19 cellular contexts compared by ENCODE assay signal in the genomic region with DNA sequence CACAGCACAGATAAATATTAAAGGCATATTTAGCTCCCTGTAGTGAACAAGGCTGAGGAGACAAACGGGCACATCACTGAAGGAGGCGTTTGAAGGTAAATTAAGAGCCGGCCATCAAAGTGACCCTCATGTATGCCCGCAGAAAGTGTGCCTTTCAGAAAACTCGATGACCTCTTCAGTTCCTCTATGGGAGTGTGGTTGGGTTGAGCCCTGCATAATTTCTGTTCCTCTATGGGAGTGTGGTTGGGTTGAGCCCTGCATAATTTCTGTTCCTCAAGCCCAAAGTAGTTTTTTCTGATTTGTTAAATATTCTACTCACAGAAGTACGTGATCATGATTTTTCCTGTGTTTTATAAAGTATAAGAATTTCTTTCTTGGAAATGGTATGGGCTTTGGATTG.
DNase-seq lines count a peak whose midpoint lies in the region; ATAC-seq, FAIRE-seq and TF ChIP-seq lines count a peak whose summit lies in the region.
"Had no signal": no experiment of that assay in that cellular context is flagged by ENCODE, and none has a peak within 500 bp of the region (broad histone marks: within the 10 kb centered on the region; RNA-seq: fewer than 3 reads in every experiment).

No MANE protein-coding gene starts in this region.

- H2BK12ac ChIP-seq in neuronal stem cell (ENCODE audit: low read length), result no peak overlapping the region

- no peak overlapping the region for H3K23ac ChIP-seq in neuronal stem cell (ENCODE audit: low read depth, low read length, poor library complexity)

- no peak overlapping the region for H4K91ac ChIP-seq in neuronal stem cell (ENCODE audit: low read depth, low read length, poor library complexity)

- H3K14ac ChIP-seq in neuronal stem cell (ENCODE audit: low read length), result no peak overlapping the region

- H3K18ac ChIP-seq in neuronal stem cell (ENCODE audit: low read length), result no peak overlapping the region

- H2BK5ac ChIP-seq in neuronal stem cell (ENCODE audit: low read length), result no peak overlapping the region

- H3K27me3 ChIP-seq in bronchial epithelial cell (ENCODE audit: control insufficient read depth, insufficient read depth, low read length) (no peaks in the 10 kb centered on the region), WERI-Rb-1 (ENCODE audit: insufficient read depth, low read depth, severe bottlenecking) (no peaks in the 10 kb centered on the region), neuronal stem cell (ENCODE audit: control insufficient read depth in 3 of 3, insufficient read depth in 3 of 3, low read depth in 1 of 3, low read length in 3 of 3) (no peaks in the 10 kb centered on the region)

- no peak overlapping the region for H4K8ac ChIP-seq in neuronal stem cell (ENCODE audit: low read depth, low read length)

- no peak overlapping the region for H3K4me3 ChIP-seq in bronchial epithelial cell (ENCODE audit: low read depth, low read length)
- H3K4me3 ChIP-seq in WERI-Rb-1 (ENCODE audit: low read depth, low read length), result no peak overlapping the region
- no peak overlapping the region for H3K4me3 ChIP-seq in neuronal stem cell (ENCODE audit: low read length in 2 of 2)
- H3K4me3 ChIP-seq: GM23248, HAP-1, SJSA1 had no signal

- H3K9ac ChIP-seq in neuronal stem cell (ENCODE audit: low read depth, low read length, poor library complexity), result no peak overlapping the region
- H3K9ac ChIP-seq: GM23248 had no signal

- H3K4me2 ChIP-seq in neuronal stem cell (ENCODE audit: insufficient read depth, low read length, poor library complexity, severe bottlenecking), result no peak overlapping the region

- TF ChIP-seq CTCF in bronchial epithelial cell (IDR thresholded peaks at IDR 0.05; ENCODE audit: insufficient read depth, low read length, severe bottlenecking) (no peak), WERI-Rb-1 (IDR thresholded peaks at IDR 0.05; ENCODE audit: low read depth, low read length) (no peak)

- FAIRE-seq in bronchial epithelial cell (lab: Jason Lieb, UNC), result peak; percentile 72

- no peak overlapping the region for H3K27ac ChIP-seq in WERI-Rb-1
- no peak overlapping the region for H3K27ac ChIP-seq in neuronal stem cell (replicated peaks; ENCODE audit: low read length)
- H3K27ac ChIP-seq: GM23248, SJSA1 had no signal

- ATAC-seq in HG02870 (IDR thresholded peaks at IDR 0.05; ENCODE audit: unreplicated experiment), result peak; percentile 61
- ATAC-seq: Panc1 had no signal

- H3K4ac ChIP-seq in neuronal stem cell (ENCODE audit: low read length), result no peak overlapping the region

- DNase-seq in NOMO-1 (lab: John Stamatoyannopoulos, UW; ENCODE audit: unreplicated experiment in 2 of 2), result peak; percentile 6 to 17
- no peak for DNase-seq in NOMO-1 treated with dmso at 0.1 percent for 144 hours (lab: John Stamatoyannopoulos, UW; ENCODE audit: unreplicated experiment)
- DNase-seq in bronchial epithelial cell (ENCODE audit: low read depth), result no peak
- DNase-seq in hippocampal formation (lab: John Stamatoyannopoulos, UW), result no peak
- no peak for DNase-seq in stimulated activated CD4-positive, alpha-beta T cell treated with anti-CD3 and anti-CD28 coated beads, Interleukin-4, amount 100 ng/mL, for 1 hour
- no peak for DNase-seq in WERI-Rb-1
- no peak for DNase-seq in neuronal stem cell (ENCODE audit: low spot score)
- DNase-seq: 8988T, DMS79 treated with DMSO at 0.1 percent for 48 hours, GM23248, MM.1S, NCI-H187, NCI-H2107, NCI-H510A, NCI-H748 treated with DMSO at 0.1 percent for 48 hours had no signal

- no peaks in the 10 kb centered on the region for H3K79me1 ChIP-seq in neuronal stem cell (ENCODE audit: low read depth, low read length)

- WGBS in neuronal stem cell (ENCODE audit: extremely low coverage in 2 of 2, insufficient read length in 2 of 2, insufficient replicate concordance in 1 of 2), 2 donors, result no CpG with 5 or more reads among the region's 6 CpGs

- H2AFZ ChIP-seq in neuronal stem cell (ENCODE audit: low read length), result no peak overlapping the region
- H2AFZ ChIP-seq: GM23248 had no signal

- H3K36me3 ChIP-seq in bronchial epithelial cell (ENCODE audit: control insufficient read depth, insufficient read depth, low read length) (no peaks in the 10 kb centered on the region), WERI-Rb-1 (no peaks in the 10 kb centered on the region), neuronal stem cell (replicated peaks in 1 of 2; ENCODE audit: control insufficient read depth in 2 of 2, insufficient read depth in 2 of 2, low read length in 2 of 2) (no peaks in the 10 kb centered on the region)
- H3K36me3 ChIP-seq: HAP-1, SJSA1 had no signal

- no peaks in the 10 kb centered on the region for H3K4me1 ChIP-seq in neuronal stem cell (ENCODE audit: control insufficient read depth in 2 of 2, insufficient read depth in 1 of 2, low read depth in 1 of 2, low read length in 2 of 2)
- H3K4me1 ChIP-seq: HAP-1, SJSA1 had no signal

- H2BK120ac ChIP-seq in neuronal stem cell (ENCODE audit: low read depth, low read length), result no peak overlapping the region

- H2AK5ac ChIP-seq in neuronal stem cell (ENCODE audit: low read depth, low read length), result no peak overlapping the region

- H2BK15ac ChIP-seq in neuronal stem cell (ENCODE audit: low read length), result no peak overlapping the region

- H3K9me3 ChIP-seq in WERI-Rb-1 (ENCODE audit: severe bottlenecking) (no peaks in the 10 kb centered on the region), neuronal stem cell (replicated peaks in 1 of 2; ENCODE audit: control insufficient read depth in 2 of 2, insufficient read depth in 1 of 2, low read depth in 1 of 2, low read length in 2 of 2) (no peaks in the 10 kb centered on the region)
- H3K9me3 ChIP-seq: HAP-1, SJSA1 had no signal

Comparison
In these comparisons a context has a peak if more than half of its experiments do, and no peak if none do; other contexts are left out.
1. DNase-seq: peak in NOMO-1 (2 of 2); none in NOMO-1 treated with dmso at 0.1 percent for 144 hours (single experiment), bronchial epithelial cell (single experiment), hippocampal formation (0 of 2), stimulated activated CD4-positive, alpha-beta T cell treated with anti-CD3 and anti-CD28 coated beads, Interleukin-4, amount 100 ng/mL, for 1 hour (single experiment), WERI-Rb-1 (single experiment) and neuronal stem cell (single experiment).